Comparison of ENCODE assay signal across 26 cellular contexts in the genomic region with DNA sequence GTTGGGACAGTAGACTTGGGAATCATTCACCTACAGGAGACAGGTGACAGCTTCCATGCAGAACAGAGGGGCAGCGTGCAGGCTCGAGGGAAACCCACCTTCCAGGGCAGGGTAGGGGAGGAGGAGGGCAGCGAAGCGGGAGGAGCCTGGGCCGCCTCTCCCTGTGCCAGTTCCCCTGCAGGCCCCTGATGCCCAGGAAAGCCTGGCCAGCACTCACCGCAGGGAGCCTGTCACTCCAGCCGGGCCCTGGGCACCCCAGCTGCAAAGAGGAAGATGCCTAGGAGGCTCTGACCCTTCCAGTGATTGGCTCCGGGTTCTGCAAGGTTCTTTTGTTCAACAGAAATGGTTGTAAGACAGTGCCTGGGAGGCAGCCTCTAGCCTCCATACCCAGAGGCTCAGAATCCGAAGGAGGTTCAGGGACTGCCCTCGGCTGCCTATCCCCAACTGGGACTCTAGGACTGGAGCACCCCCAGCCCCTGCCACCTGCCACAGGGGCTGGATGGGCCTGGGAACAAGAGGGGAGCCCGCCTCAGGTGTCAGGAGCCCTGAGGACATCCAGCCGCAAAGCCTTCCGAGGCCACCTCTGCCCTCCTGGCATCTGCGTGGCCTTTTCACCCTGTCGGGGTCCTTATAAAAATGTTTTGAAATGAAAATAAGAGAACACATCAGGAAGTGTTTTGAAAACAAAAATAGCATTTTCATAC.
"Had no signal": no experiment of that assay in that cellular context is flagged by ENCODE, and none has a peak within 500 bp of the region (broad histone marks: within the 10 kb centered on the region; RNA-seq: fewer than 3 reads in every experiment).

No MANE protein-coding gene starts in this region.

- DNase-seq: activated CD4-positive, alpha-beta memory T cell treated with anti-CD3 and anti-CD28 coated beads for 36 hours; activated CD4-positive, alpha-beta T cell treated with anti-CD3 and anti-CD28 coated beads, Interleukin-2, amount 10 ng/mL, durations not matched to agents 7 days and 5 days; activated CD4-positive, CD25-positive, alpha-beta regulatory T cell; activated gamma-delta T cell; activated naive CD4-positive, alpha-beta T cell treated with anti-CD3 and anti-CD28 coated beads, Interleukin-2, amount 10 ng/mL, durations not matched to agents 7 days and 5 days; activated naive CD8-positive, alpha-beta T cell treated with anti-CD3 and anti-CD28 coated beads for 36 hours; activated T-cell treated with anti-CD3 and anti-CD28 coated beads, Interleukin-2, amount 50 U/mL, for 24 hours; NCI-H1092; NCI-H1417; NCI-H1694; NCI-H2029; NCI-H2107; NCI-H2171 treated with DMSO at 0.1 percent for 48 hours; NCI-H226; NCI-H526; NCI-H82; NK-92 treated with Interleukin-12 subunit alpha and Interleukin-12 subunit beta, amount 100 ng/mL, for 24 hours; Right ventricle myocardium superior; SJCRH30; T-helper 1 cell had no signal

- H3K36me3 Mint-ChIP-seq: activated CD4-positive, alpha-beta memory T cell treated with anti-CD3 and anti-CD28 coated beads for 36 hours; activated naive CD4-positive, alpha-beta T cell treated with anti-CD3 and anti-CD28 coated beads, Interleukin-2, amount 10 ng/mL, durations not matched to agents 7 days and 5 days; activated naive CD8-positive, alpha-beta T cell treated with anti-CD3 and anti-CD28 coated beads for 36 hours had no signal

- H3K4me3 Mint-ChIP-seq: activated CD4-positive, alpha-beta memory T cell treated with anti-CD3 and anti-CD28 coated beads for 36 hours; activated CD4-positive, alpha-beta T cell treated with anti-CD3 and anti-CD28 coated beads, Interleukin-2, amount 10 ng/mL, durations not matched to agents 7 days and 5 days; activated naive CD4-positive, alpha-beta T cell treated with anti-CD3 and anti-CD28 coated beads, Interleukin-2, amount 10 ng/mL, durations not matched to agents 7 days and 5 days; activated naive CD8-positive, alpha-beta T cell treated with anti-CD3 and anti-CD28 coated beads for 36 hours; activated T-cell treated with anti-CD3 and anti-CD28 coated beads, Interleukin-2, amount 50 U/mL, for 24 hours; activated T-helper 1 cell treated with anti-CD3 and anti-CD28 coated beads, Interleukin-12 subunit alpha, Interleukin-12 subunit beta, Interleukin-2, Interleukin-4 antibody, amounts not matched to agents 30 ng/mL and 10 ng/mL and 1 ng/mL, durations not matched to agents 14 hours and 24 hours and 36 hours had no signal

- H3K4me1 Mint-ChIP-seq: activated CD4-positive, alpha-beta T cell treated with anti-CD3 and anti-CD28 coated beads, Interleukin-2, amount 10 ng/mL, durations not matched to agents 7 days and 5 days; activated naive CD4-positive, alpha-beta T cell treated with anti-CD3 and anti-CD28 coated beads, Interleukin-2, amount 10 ng/mL, durations not matched to agents 7 days and 5 days; activated naive CD8-positive, alpha-beta T cell treated with anti-CD3 and anti-CD28 coated beads for 36 hours had no signal

- H3K9me3 Mint-ChIP-seq: activated T-helper 1 cell treated with anti-CD3 and anti-CD28 coated beads, Interleukin-12 subunit alpha, Interleukin-12 subunit beta, Interleukin-2, Interleukin-4 antibody, amounts not matched to agents 30 ng/mL and 10 ng/mL and 1 ng/mL, durations not matched to agents 14 hours and 24 hours and 36 hours had no signal

- H3K9ac ChIP-seq: KMS-11, SK-N-SH had no signal

- H3K27me3 ChIP-seq: Peyer's patch, SJCRH30 had no signal

- H3K27me3 Mint-ChIP-seq: activated CD4-positive, alpha-beta memory T cell treated with anti-CD3 and anti-CD28 coated beads for 36 hours; activated CD4-positive, alpha-beta T cell treated with anti-CD3 and anti-CD28 coated beads, Interleukin-2, amount 10 ng/mL, durations not matched to agents 7 days and 5 days; activated naive CD4-positive, alpha-beta T cell treated with anti-CD3 and anti-CD28 coated beads, Interleukin-2, amount 10 ng/mL, durations not matched to agents 7 days and 5 days; activated naive CD8-positive, alpha-beta T cell treated with anti-CD3 and anti-CD28 coated beads for 36 hours had no signal

- H3K9me3 ChIP-seq: Peyer's patch, SJCRH30, SK-N-SH had no signal

- H3K27ac ChIP-seq: KMS-11, Peyer's patch, RWPE1, SJCRH30, VCaP had no signal

- H3K4me3 ChIP-seq: Peyer's patch, SJCRH30 had no signal

- H3K27ac Mint-ChIP-seq: activated CD4-positive, alpha-beta memory T cell treated with anti-CD3 and anti-CD28 coated beads for 36 hours; activated CD4-positive, alpha-beta T cell treated with anti-CD3 and anti-CD28 coated beads, Interleukin-2, amount 10 ng/mL, durations not matched to agents 7 days and 5 days; activated naive CD4-positive, alpha-beta T cell treated with anti-CD3 and anti-CD28 coated beads, Interleukin-2, amount 10 ng/mL, durations not matched to agents 7 days and 5 days; activated naive CD8-positive, alpha-beta T cell treated with anti-CD3 and anti-CD28 coated beads for 36 hours; activated T-cell treated with anti-CD3 and anti-CD28 coated beads, Interleukin-2, amount 50 U/mL, for 24 hours; activated T-helper 1 cell treated with anti-CD3 and anti-CD28 coated beads, Interleukin-12 subunit alpha, Interleukin-12 subunit beta, Interleukin-2, Interleukin-4 antibody, amounts not matched to agents 30 ng/mL and 10 ng/mL and 1 ng/mL, durations not matched to agents 14 hours and 24 hours and 36 hours had no signal

- H3K4me1 ChIP-seq: Peyer's patch, SJCRH30 had no signal

- H3K4me2 ChIP-seq: KMS-11, SK-N-SH had no signal

- H3K36me3 ChIP-seq: Peyer's patch, SJCRH30 had no signal
